Comparison of ENCODE assay signal across 1 cellular context in the genomic region with DNA sequence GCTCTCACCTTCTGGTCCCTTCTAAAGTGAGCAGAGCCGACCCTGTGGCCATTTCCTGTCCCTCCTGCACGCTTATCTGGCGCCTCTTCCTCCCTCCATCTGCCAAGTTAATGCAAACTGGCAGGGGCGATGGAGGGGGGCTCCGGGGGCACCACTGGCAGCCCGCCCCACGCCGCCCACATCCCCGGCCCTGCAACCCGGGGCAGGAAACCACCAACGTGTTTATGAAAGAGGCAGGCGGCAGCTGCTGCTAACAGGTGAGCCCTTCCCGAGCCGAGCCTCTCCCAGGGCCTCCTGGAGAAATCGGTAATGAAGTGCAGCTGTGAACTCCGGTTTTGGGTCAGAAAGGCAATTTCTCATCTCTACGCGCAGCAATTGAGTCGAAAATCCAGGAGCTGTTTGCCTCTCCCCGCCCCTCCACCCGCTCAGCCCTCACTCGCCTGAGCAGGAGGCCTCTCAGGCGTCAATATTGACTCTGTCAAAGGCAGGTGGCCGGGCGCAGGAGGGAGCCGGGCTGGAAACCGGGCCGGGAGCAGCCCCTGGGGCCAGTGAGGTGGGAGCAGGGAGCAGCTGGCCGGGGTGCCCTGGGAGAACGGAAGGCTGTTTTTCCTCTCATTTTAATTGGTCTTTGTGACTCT.
TF ChIP-seq lines count a peak whose summit lies in the region.

No MANE protein-coding gene starts in this region.

TF ChIP-seq in GM23338, 12 proteins besides CTCF, POLR2A, EP300 and RAD21 (continued from another document):
- TF ChIP-seq, protein P1, sequence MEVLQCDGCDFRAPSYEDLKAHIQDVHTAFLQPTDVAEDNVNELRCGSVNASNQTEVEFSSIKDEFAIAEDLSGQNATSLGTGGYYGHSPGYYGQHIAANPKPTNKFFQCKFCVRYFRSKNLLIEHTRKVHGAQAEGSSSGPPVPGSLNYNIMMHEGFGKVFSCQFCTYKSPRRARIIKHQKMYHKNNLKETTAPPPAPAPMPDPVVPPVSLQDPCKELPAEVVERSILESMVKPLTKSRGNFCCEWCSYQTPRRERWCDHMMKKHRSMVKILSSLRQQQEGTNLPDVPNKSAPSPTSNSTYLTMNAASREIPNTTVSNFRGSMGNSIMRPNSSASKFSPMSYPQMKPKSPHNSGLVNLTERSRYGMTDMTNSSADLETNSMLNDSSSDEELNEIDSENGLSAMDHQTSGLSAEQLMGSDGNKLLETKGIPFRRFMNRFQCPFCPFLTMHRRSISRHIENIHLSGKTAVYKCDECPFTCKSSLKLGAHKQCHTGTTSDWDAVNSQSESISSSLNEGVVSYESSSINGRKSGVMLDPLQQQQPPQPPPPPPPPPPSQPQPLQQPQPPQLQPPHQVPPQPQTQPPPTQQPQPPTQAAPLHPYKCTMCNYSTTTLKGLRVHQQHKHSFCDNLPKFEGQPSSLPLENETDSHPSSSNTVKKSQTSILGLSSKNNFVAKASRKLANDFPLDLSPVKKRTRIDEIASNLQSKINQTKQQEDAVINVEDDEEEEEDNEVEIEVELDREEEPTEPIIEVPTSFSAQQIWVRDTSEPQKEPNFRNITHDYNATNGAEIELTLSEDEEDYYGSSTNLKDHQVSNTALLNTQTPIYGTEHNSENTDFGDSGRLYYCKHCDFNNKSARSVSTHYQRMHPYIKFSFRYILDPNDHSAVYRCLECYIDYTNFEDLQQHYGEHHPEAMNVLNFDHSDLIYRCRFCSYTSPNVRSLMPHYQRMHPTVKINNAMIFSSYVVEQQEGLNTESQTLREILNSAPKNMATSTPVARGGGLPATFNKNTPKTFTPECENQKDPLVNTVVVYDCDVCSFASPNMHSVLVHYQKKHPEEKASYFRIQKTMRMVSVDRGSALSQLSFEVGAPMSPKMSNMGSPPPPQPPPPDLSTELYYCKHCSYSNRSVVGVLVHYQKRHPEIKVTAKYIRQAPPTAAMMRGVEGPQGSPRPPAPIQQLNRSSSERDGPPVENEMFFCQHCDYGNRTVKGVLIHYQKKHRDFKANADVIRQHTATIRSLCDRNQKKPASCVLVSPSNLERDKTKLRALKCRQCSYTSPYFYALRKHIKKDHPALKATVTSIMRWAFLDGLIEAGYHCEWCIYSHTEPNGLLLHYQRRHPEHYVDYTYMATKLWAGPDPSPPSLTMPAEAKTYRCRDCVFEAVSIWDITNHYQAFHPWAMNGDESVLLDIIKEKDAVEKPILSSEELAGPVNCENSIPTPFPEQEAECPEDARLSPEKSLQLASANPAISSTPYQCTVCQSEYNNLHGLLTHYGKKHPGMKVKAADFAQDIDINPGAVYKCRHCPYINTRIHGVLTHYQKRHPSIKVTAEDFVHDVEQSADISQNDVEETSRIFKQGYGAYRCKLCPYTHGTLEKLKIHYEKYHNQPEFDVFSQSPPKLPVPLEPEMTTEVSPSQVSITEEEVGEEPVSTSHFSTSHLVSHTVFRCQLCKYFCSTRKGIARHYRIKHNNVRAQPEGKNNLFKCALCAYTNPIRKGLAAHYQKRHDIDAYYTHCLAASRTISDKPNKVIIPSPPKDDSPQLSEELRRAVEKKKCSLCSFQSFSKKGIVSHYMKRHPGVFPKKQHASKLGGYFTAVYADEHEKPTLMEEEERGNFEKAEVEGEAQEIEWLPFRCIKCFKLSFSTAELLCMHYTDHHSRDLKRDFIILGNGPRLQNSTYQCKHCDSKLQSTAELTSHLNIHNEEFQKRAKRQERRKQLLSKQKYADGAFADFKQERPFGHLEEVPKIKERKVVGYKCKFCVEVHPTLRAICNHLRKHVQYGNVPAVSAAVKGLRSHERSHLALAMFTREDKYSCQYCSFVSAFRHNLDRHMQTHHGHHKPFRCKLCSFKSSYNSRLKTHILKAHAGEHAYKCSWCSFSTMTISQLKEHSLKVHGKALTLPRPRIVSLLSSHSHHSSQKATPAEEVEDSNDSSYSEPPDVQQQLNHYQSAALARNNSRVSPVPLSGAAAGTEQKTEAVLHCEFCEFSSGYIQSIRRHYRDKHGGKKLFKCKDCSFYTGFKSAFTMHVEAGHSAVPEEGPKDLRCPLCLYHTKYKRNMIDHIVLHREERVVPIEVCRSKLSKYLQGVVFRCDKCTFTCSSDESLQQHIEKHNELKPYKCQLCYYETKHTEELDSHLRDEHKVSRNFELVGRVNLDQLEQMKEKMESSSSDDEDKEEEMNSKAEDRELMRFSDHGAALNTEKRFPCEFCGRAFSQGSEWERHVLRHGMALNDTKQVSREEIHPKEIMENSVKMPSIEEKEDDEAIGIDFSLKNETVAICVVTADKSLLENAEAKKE (CRISPR knock-in tag; IDR thresholded peaks at IDR 0.05), result no peak
